ENCODE assay signal across 5 cellular contexts in the genomic region with DNA sequence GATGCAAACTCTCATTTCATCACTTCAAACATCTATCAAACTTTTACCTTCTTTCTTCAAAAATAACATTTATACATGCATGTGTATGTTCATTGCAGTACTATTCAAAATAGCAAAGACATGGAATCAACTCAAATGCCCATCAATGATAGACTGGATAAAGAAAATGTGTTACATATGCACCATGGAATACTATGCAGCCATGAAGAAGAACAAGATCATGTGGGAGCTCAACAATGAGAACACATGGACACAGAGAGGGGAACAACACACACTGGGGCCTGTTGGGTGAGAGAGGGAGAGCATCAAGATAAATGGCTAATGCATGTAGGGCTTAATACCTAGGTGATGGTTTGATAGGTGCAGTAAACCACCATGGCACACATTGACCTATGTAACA. TPM values are rescaled to one million over a fixed set of nuclear protein-coding genes. Genes with fewer than 3 reads are reported as not detected.
"Had no signal": no experiment of that assay in that cellular context is flagged by ENCODE, and none has a peak within 500 bp of the region (broad histone marks: within the 10 kb centered on the region; RNA-seq: fewer than 3 reads in every experiment).

No MANE protein-coding gene starts in this region.

RNA-seq across cellular contexts. Expression of a gene that starts 13.1 kb away (rescaled TPM):
- total RNA-seq: HepG2, HT-29, HT1080, IMR-90 had no signal
- polyA plus RNA-seq: HepG2, IgD-negative memory B cell, IMR-90 had no signal
